25 cellular contexts compared by ENCODE assay signal in genomic region chr20:59999502-59999901, GRCh38. TPM values are rescaled to one million over a fixed set of nuclear protein-coding genes. Genes with fewer than 3 reads are reported as not detected.
"Had no signal": no experiment of that assay in that cellular context is flagged by ENCODE, and none has a peak within 500 bp of the region (broad histone marks: within the 10 kb centered on the region; RNA-seq: fewer than 3 reads in every experiment).

No MANE protein-coding gene starts in this region.

- H3K27me3 Mint-ChIP-seq: activated CD4-positive, alpha-beta T cell treated with anti-CD3 and anti-CD28 coated beads for 36 hours; activated CD4-positive, alpha-beta T cell treated with anti-CD3 and anti-CD28 coated beads, Interleukin-2, amount 10 ng/mL, durations not matched to agents 7 days and 5 days; activated CD8-positive, alpha-beta T cell treated with anti-CD3 and anti-CD28 coated beads for 36 hours; activated naive CD8-positive, alpha-beta T cell; activated T-helper 17 cell treated with anti-CD3 and anti-CD28 coated beads, Interleukin-2, amount 50 U/mL, for 72 hours had no signal

- H3K27me3 ChIP-seq: body of pancreas had no signal

- H3K4me1 ChIP-seq: body of pancreas had no signal

- H3K4me3 Mint-ChIP-seq: activated CD4-positive, alpha-beta T cell treated with anti-CD3 and anti-CD28 coated beads for 36 hours; activated CD4-positive, alpha-beta T cell treated with anti-CD3 and anti-CD28 coated beads, Interleukin-2, amount 10 ng/mL, durations not matched to agents 7 days and 5 days; activated CD8-positive, alpha-beta T cell treated with anti-CD3 and anti-CD28 coated beads for 36 hours; activated naive CD8-positive, alpha-beta T cell; activated T-cell treated with anti-CD3 and anti-CD28 coated beads, Interleukin-2, amount 50 U/mL, for 4 hours; activated T-helper 17 cell treated with anti-CD3 and anti-CD28 coated beads, Interleukin-2, amount 50 U/mL, for 72 hours had no signal

- ATAC-seq: activated CD4-positive, alpha-beta T cell treated with anti-CD3 and anti-CD28 coated beads for 36 hours; activated CD8-positive, alpha-beta T cell treated with anti-CD3 and anti-CD28 coated beads for 36 hours; activated T-cell treated with anti-CD3 and anti-CD28 coated beads, Interleukin-2, amount 50 U/mL, for 4 hours; activated T-helper 17 cell treated with anti-CD3 and anti-CD28 coated beads, Interleukin-2, amount 50 U/mL, for 72 hours; body of pancreas had no signal

- H3K4me3 ChIP-seq: body of pancreas had no signal

- H3K9me3 Mint-ChIP-seq: activated CD4-positive, alpha-beta T cell treated with anti-CD3 and anti-CD28 coated beads, Interleukin-2, amount 10 ng/mL, durations not matched to agents 7 days and 5 days; activated CD8-positive, alpha-beta T cell treated with anti-CD3 and anti-CD28 coated beads for 36 hours; activated T-cell treated with anti-CD3 and anti-CD28 coated beads, Interleukin-2, amount 50 U/mL, for 4 hours; activated T-helper 17 cell treated with anti-CD3 and anti-CD28 coated beads, Interleukin-2, amount 50 U/mL, for 72 hours had no signal

- H3K4me1 Mint-ChIP-seq: activated CD4-positive, alpha-beta T cell treated with anti-CD3 and anti-CD28 coated beads for 36 hours; activated CD4-positive, alpha-beta T cell treated with anti-CD3 and anti-CD28 coated beads, Interleukin-2, amount 10 ng/mL, durations not matched to agents 7 days and 5 days; activated T-helper 17 cell treated with anti-CD3 and anti-CD28 coated beads, Interleukin-2, amount 50 U/mL, for 72 hours had no signal

- DNase-seq: activated CD4-positive, alpha-beta T cell treated with anti-CD3 and anti-CD28 coated beads for 36 hours; activated CD4-positive, alpha-beta T cell treated with anti-CD3 and anti-CD28 coated beads, Interleukin-2, amount 10 ng/mL, durations not matched to agents 7 days and 5 days; activated CD4-positive, alpha-beta T cell treated with anti-CD3 and anti-CD28 coated beads, Interleukin-2, amount 50 U/mL, for 4 hours; activated CD4-positive, CD25-positive, alpha-beta regulatory T cell; activated CD4-positive, CD25-positive, alpha-beta regulatory T cell treated with anti-CD3 and anti-CD28 coated beads, Interleukin-2, amount 50 U/mL, for 72 hours; activated CD8-positive, alpha-beta memory T cell treated with anti-CD3 and anti-CD28 coated beads for 24 hours; activated CD8-positive, alpha-beta T cell treated with anti-CD3 and anti-CD28 coated beads for 36 hours; activated effector memory CD4-positive, alpha-beta T cell treated with Interleukin-2 at 50 U/mL for 16 hours; activated gamma-delta T cell treated with Interleukin-2 at 50 U/mL for 16 hours; activated naive CD4-positive, alpha-beta T cell treated with anti-CD3 and anti-CD28 coated beads, Interleukin-2, amount 50 U/mL, for 16 hours; activated naive CD4-positive, alpha-beta T cell treated with Interleukin-2 at 50 U/mL for 16 hours; activated T-cell treated with anti-CD3 and anti-CD28 coated beads, Interleukin-2, amount 50 U/mL, for 4 hours; amniotic stem cell; anterior cingulate cortex; body of pancreas; caudate nucleus; effector CD8-positive, alpha-beta T cell; foreskin fibroblast; head of caudate nucleus; T-helper 2 cell had no signal

- H3K27ac ChIP-seq: body of pancreas, epithelial cell of prostate had no signal

- H3K9me3 ChIP-seq: body of pancreas had no signal

- H3K27ac Mint-ChIP-seq: activated CD4-positive, alpha-beta T cell treated with anti-CD3 and anti-CD28 coated beads for 36 hours; activated CD4-positive, alpha-beta T cell treated with anti-CD3 and anti-CD28 coated beads, Interleukin-2, amount 10 ng/mL, durations not matched to agents 7 days and 5 days; activated CD8-positive, alpha-beta T cell treated with anti-CD3 and anti-CD28 coated beads for 36 hours; activated naive CD8-positive, alpha-beta T cell; activated T-helper 17 cell treated with anti-CD3 and anti-CD28 coated beads, Interleukin-2, amount 50 U/mL, for 72 hours had no signal

RNA-seq across cellular contexts. Expression of gene CDH26, which starts 41.3 kb away (rescaled TPM):
- total RNA-seq: chondrocyte, endothelial cell of umbilical vein had no signal
